In genomic region chr12:132866251-132866828, GRCh38 we compare ENCODE assay signal across 10 cellular contexts. TPM values are rescaled to one million over a fixed set of nuclear protein-coding genes. Genes with fewer than 3 reads are reported as not detected.
DNase-seq lines count a peak whose midpoint lies in the region; ATAC-seq and TF ChIP-seq lines count a peak whose summit lies in the region.
"Had no signal": no experiment of that assay in that cellular context is flagged by ENCODE, and none has a peak within 500 bp of the region (broad histone marks: within the 10 kb centered on the region; RNA-seq: fewer than 3 reads in every experiment).

No MANE protein-coding gene starts in this region.

- peaks cover 82% of the 10 kb centered on the region for H3K36me3 ChIP-seq in upper lobe of right lung

- no peak overlapping the region for H3K4me3 Mint-ChIP-seq in activated naive CD8-positive, alpha-beta T cell
- no peak overlapping the region for H3K4me3 Mint-ChIP-seq in activated naive CD8-positive, alpha-beta T cell treated with anti-CD3 and anti-CD28 coated beads, Interleukin-2, amount 50 U/mL, for 24 hours
- no peak overlapping the region for H3K4me3 Mint-ChIP-seq in activated naive CD8-positive, alpha-beta T cell treated with anti-CD3 and anti-CD28 coated beads for 36 hours

- no peak overlapping the region for H3K27ac ChIP-seq in upper lobe of right lung

- H3K27me3 Mint-ChIP-seq in activated naive CD8-positive, alpha-beta T cell, result no peaks in the 10 kb centered on the region
- H3K27me3 Mint-ChIP-seq in activated naive CD8-positive, alpha-beta T cell treated with anti-CD3 and anti-CD28 coated beads, Interleukin-2, amount 50 U/mL, for 24 hours, result no peaks in the 10 kb centered on the region
- H3K27me3 Mint-ChIP-seq in activated naive CD8-positive, alpha-beta T cell treated with anti-CD3 and anti-CD28 coated beads for 36 hours, result no peaks in the 10 kb centered on the region

- no peak overlapping the region for H3K4me3 ChIP-seq in upper lobe of right lung

- intact Hi-C loops in upper lobe of right lung (cut with DNase I), result no loop called here

- no peaks in the 10 kb centered on the region for H3K9me3 ChIP-seq in upper lobe of right lung

- no peak for DNase-seq in activated naive CD8-positive, alpha-beta T cell treated with anti-CD3 and anti-CD28 coated beads, Interleukin-2, amount 50 U/mL, for 24 hours
- DNase-seq in activated naive CD8-positive, alpha-beta T cell treated with anti-CD3 and anti-CD28 coated beads for 36 hours, result no peak
- DNase-seq in fibroblast of the conjunctiva (ENCODE audit: low read depth) (peak; percentile 23), upper lobe of right lung (no peak), NAMALWA (ENCODE audit: low spot score) (no peak), mesenteric fat pad (ENCODE audit: low spot score) (no peak)
- DNase-seq: activated effector memory CD4-positive, alpha-beta T cell treated with anti-CD3 and anti-CD28 coated beads, Interleukin-2, amount 50 U/mL, for 16 hours; NCI-H1417 had no signal

- H3K9me3 Mint-ChIP-seq in activated naive CD8-positive, alpha-beta T cell (ENCODE audit: low read depth), result no peaks in the 10 kb centered on the region
- no peaks in the 10 kb centered on the region for H3K9me3 Mint-ChIP-seq in activated naive CD8-positive, alpha-beta T cell treated with anti-CD3 and anti-CD28 coated beads, Interleukin-2, amount 50 U/mL, for 24 hours
- no peaks in the 10 kb centered on the region for H3K9me3 Mint-ChIP-seq in activated naive CD8-positive, alpha-beta T cell treated with anti-CD3 and anti-CD28 coated beads for 36 hours

- no peaks in the 10 kb centered on the region for H3K27me3 ChIP-seq in upper lobe of right lung

- no peak for TF ChIP-seq CTCF in upper lobe of right lung (IDR thresholded peaks at IDR 0.05)

- peak overlapping the region; percentile 75 for H3K27ac Mint-ChIP-seq in activated naive CD8-positive, alpha-beta T cell
- no peak overlapping the region for H3K27ac Mint-ChIP-seq in activated naive CD8-positive, alpha-beta T cell treated with anti-CD3 and anti-CD28 coated beads, Interleukin-2, amount 50 U/mL, for 24 hours
- H3K27ac Mint-ChIP-seq in activated naive CD8-positive, alpha-beta T cell treated with anti-CD3 and anti-CD28 coated beads for 36 hours, result peak overlapping the region; percentile 32

- no peak for ATAC-seq in activated naive CD8-positive, alpha-beta T cell treated with anti-CD3 and anti-CD28 coated beads, Interleukin-2, amount 50 U/mL, for 24 hours
- ATAC-seq in upper lobe of right lung, result peak; percentile 33
- ATAC-seq in HG03159 (IDR thresholded peaks at IDR 0.05; ENCODE audit: unreplicated experiment), result no peak

- H3K4me1 Mint-ChIP-seq in activated naive CD8-positive, alpha-beta T cell (ENCODE audit: low read depth), result peaks cover 20% of the 10 kb centered on the region
- peaks cover 20% of the 10 kb centered on the region for H3K4me1 Mint-ChIP-seq in activated naive CD8-positive, alpha-beta T cell treated with anti-CD3 and anti-CD28 coated beads, Interleukin-2, amount 50 U/mL, for 24 hours
- peaks cover 21% of the 10 kb centered on the region for H3K4me1 Mint-ChIP-seq in activated naive CD8-positive, alpha-beta T cell treated with anti-CD3 and anti-CD28 coated beads for 36 hours

- no peaks in the 10 kb centered on the region for H3K4me1 ChIP-seq in upper lobe of right lung

- H3K36me3 Mint-ChIP-seq in activated naive CD8-positive, alpha-beta T cell, result peaks cover 11% of the 10 kb centered on the region
- peaks cover 32% of the 10 kb centered on the region for H3K36me3 Mint-ChIP-seq in activated naive CD8-positive, alpha-beta T cell treated with anti-CD3 and anti-CD28 coated beads, Interleukin-2, amount 50 U/mL, for 24 hours (ENCODE audit: low read depth)
- H3K36me3 Mint-ChIP-seq in activated naive CD8-positive, alpha-beta T cell treated with anti-CD3 and anti-CD28 coated beads for 36 hours, result peaks cover 24% of the 10 kb centered on the region

RNA-seq across cellular contexts. Expression of gene CHFR, which starts 21.1 kb away (rescaled TPM):
- total RNA-seq in activated naive CD8-positive, alpha-beta T cell treated with anti-CD3 and anti-CD28 coated beads for 36 hours, result 10 to 100 TPM; 47.9 to 48.6 TPM
- 50.2 TPM for total RNA-seq in upper lobe of right lung
- 47.0 TPM for total RNA-seq in mesenteric fat pad

RNA-seq across cellular contexts. Expression of gene GOLGA3, which starts 37.7 kb away (rescaled TPM):
- 10 to 100 TPM; 51.5 to 57.2 TPM for total RNA-seq in activated naive CD8-positive, alpha-beta T cell treated with anti-CD3 and anti-CD28 coated beads for 36 hours
- total RNA-seq in upper lobe of right lung (65.3 TPM), mesenteric fat pad (78.7 TPM)
